1 cellular context compared by ENCODE assay signal in the genomic region with DNA sequence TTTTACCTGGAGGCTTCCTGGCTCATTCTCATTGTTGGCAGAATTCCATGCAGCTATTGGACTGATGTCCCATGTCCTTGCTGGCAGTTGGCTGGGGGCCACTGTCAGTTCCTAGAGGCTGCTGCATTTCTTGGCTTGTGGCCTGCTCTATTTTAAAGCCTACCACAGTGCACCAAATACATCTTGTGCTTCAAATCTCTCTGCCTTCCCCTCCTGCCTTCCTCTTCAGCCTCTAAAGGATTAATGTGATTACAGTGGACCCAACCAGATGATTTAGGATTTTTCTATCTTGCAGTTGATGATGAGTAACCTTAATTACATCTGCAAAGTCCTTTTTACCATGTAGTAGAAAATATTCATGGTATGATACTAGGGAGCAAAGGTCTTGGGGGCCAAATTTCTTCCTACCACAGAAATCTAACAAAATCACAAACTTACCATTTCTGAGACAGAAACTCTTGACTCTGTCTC.
A peak's percentile ranks its signal among the peaks of the same experiment; 100 is the strongest.
TF ChIP-seq lines count a peak whose summit lies in the region.

No MANE protein-coding gene starts in this region.

TF ChIP-seq in K562, 482 proteins besides CTCF, POLR2A, EP300 and RAD21 (continued from another document):
- TF ChIP-seq, protein P1, sequence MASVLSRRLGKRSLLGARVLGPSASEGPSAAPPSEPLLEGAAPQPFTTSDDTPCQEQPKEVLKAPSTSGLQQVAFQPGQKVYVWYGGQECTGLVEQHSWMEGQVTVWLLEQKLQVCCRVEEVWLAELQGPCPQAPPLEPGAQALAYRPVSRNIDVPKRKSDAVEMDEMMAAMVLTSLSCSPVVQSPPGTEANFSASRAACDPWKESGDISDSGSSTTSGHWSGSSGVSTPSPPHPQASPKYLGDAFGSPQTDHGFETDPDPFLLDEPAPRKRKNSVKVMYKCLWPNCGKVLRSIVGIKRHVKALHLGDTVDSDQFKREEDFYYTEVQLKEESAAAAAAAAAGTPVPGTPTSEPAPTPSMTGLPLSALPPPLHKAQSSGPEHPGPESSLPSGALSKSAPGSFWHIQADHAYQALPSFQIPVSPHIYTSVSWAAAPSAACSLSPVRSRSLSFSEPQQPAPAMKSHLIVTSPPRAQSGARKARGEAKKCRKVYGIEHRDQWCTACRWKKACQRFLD (CRISPR knock-in tag; IDR thresholded peaks at IDR 0.05), result 0 out of 2 replicates have a peak, but pooled peaks have one; percentile 31
